In genomic region chr1:226407199-226407496, GRCh38 we compare ENCODE assay signal across 8 cellular contexts. TPM values are rescaled to one million over a fixed set of nuclear protein-coding genes. Genes with fewer than 3 reads are reported as not detected.
DNase-seq lines count a peak whose midpoint lies in the region; ATAC-seq, FAIRE-seq and TF ChIP-seq lines count a peak whose summit lies in the region.

No MANE protein-coding gene starts in this region.

- peaks cover 40% of the 10 kb centered on the region for H3K4me1 Mint-ChIP-seq in endodermal cell

- peak overlapping the region; percentile 92 for H3K27ac Mint-ChIP-seq in endodermal cell

- H3K9me3 ChIP-seq in DND-41 (ENCODE audit: insufficient read depth, low read length, severe bottlenecking) = no peaks in the 10 kb centered on the region
- H3K9me3 ChIP-seq in endodermal cell (ENCODE audit: control insufficient read depth, low read length) = no peaks in the 10 kb centered on the region
- no peaks in the 10 kb centered on the region for H3K9me3 ChIP-seq in pancreas

- peaks cover 54% of the 10 kb centered on the region for H3K79me2 ChIP-seq in DND-41 (ENCODE audit: insufficient read depth, low read length)

- peak overlapping the region; percentile 77 for H3K27ac ChIP-seq in DND-41 (ENCODE audit: low read length)
- H3K27ac ChIP-seq in endodermal cell (ENCODE audit: low read depth, low read length) = peak overlapping the region; percentile 87
- peak overlapping the region; percentile 54 to 84 (median 73) for H3K27ac ChIP-seq in pancreas

- no peak for FAIRE-seq in pancreas (lab: Jason Lieb, UNC)

- no peaks in the 10 kb centered on the region for H3K27me3 ChIP-seq in DND-41 (ENCODE audit: insufficient read depth, low read length, poor library complexity)
- no peaks in the 10 kb centered on the region for H3K27me3 ChIP-seq in endodermal cell (ENCODE audit: control insufficient read depth, insufficient read depth, low read length, poor library complexity, severe bottlenecking)
- H3K27me3 ChIP-seq in pancreas = no peaks in the 10 kb centered on the region

- H3K36me3 ChIP-seq in DND-41 (ENCODE audit: insufficient read depth, low read length) (peaks cover 21% of the 10 kb centered on the region), endodermal cell (ENCODE audit: control insufficient read depth, insufficient read depth, low read length) (peaks cover 7% of the 10 kb centered on the region), pancreas (no peaks in the 10 kb centered on the region)

- H2AFZ ChIP-seq in DND-41 (ENCODE audit: low read depth, low read length) = peak overlapping the region; percentile 84

- no peak for ATAC-seq in DND-41 (ENCODE audit: insufficient read depth, low read depth)
- peak in 3 of 4 donors; percentile 8 to 43 (median 29) for ATAC-seq in pancreas
- ATAC-seq in HG03045 (IDR thresholded peaks at IDR 0.05; ENCODE audit: unreplicated experiment) = no peak

- H3K4me3 ChIP-seq in DND-41 (ENCODE audit: low read depth in 1 of 2, low read length in 2 of 2) = peak overlapping the region; percentile 72 to 86
- H3K4me3 ChIP-seq in NB4 (ENCODE audit: low read depth, low read length) = peak overlapping the region; percentile 98
- peak overlapping the region; percentile 97 for H3K4me3 ChIP-seq in endodermal cell (ENCODE audit: low read length)
- H3K4me3 ChIP-seq in pancreas = peak overlapping the region; percentile 69 to 88 (median 84)

- no peak for DNase-seq in DND-41
- DNase-seq in NB4 (ENCODE audit: low read depth) = no peak
- no peak for DNase-seq in endodermal cell
- no peak for DNase-seq in pancreas
- no peak for DNase-seq in OCI-M1 (lab: John Stamatoyannopoulos, UW)
- no peak for DNase-seq in HuH-7 (ENCODE audit: low spot score)
- no peak for DNase-seq in mesenteric fat pad (ENCODE audit: low spot score)

- peak overlapping the region; percentile 92 for H3K4me3 Mint-ChIP-seq in endodermal cell

- no peak for TF ChIP-seq POLR2A in NB4 (IDR thresholded peaks at IDR 0.05; ENCODE audit: extremely low read depth, insufficient read length)

- peaks cover 37% of the 10 kb centered on the region for H3K4me1 ChIP-seq in DND-41 (ENCODE audit: insufficient read depth, low read length)
- peaks cover 4% of the 10 kb centered on the region for H3K4me1 ChIP-seq in endodermal cell (ENCODE audit: control insufficient read depth, insufficient read depth, low read length)
- peaks cover 28 to 39% (median 30%) of the 10 kb centered on the region in 3 donors for H3K4me1 ChIP-seq in pancreas

- peaks cover 45% of the 10 kb centered on the region for H4K20me1 ChIP-seq in DND-41 (ENCODE audit: insufficient read depth, low read length)

- peak overlapping the region; percentile 96 for H3K4me2 ChIP-seq in DND-41 (ENCODE audit: insufficient read depth, low read length)

- H3K9ac ChIP-seq in DND-41 (ENCODE audit: low read depth, low read length) (peak overlapping the region; percentile 61), endodermal cell (ENCODE audit: extremely low read depth, low read length, poor library complexity, severe bottlenecking) (peak overlapping the region; percentile 74)

- TF ChIP-seq CTCF in DND-41 (IDR thresholded peaks at IDR 0.05; ENCODE audit: borderline replicate concordance, extremely low read depth, low read length, poor library complexity, severe bottlenecking) (no peak), NB4 (IDR thresholded peaks at IDR 0.05; ENCODE audit: low read depth, low read length) (no peak), endodermal cell (conservative IDR thresholded peaks at IDR 0.05) (no peak), pancreas (IDR thresholded peaks at IDR 0.05) (no peak)

- no peaks in the 10 kb centered on the region for H3K9me3 Mint-ChIP-seq in endodermal cell

- H3K27me3 Mint-ChIP-seq in endodermal cell (ENCODE audit: insufficient read depth) = no peaks in the 10 kb centered on the region

- intact Hi-C loops in pancreas (cut with DNase I) = no loop called here

- WGBS in endodermal cell (ENCODE audit: insufficient coverage in 1 of 2, insufficient read length in 1 of 2), 2 experiments = 0% methylated on average over 1 to 3 of the region's 4 CpGs
- WGBS in pancreas, 2 donors = 0 to 4% methylated on average over 4 of the region's 4 CpGs

- H3K36me3 Mint-ChIP-seq in endodermal cell (ENCODE audit: low read depth) = peaks cover 4% of the 10 kb centered on the region

RNA-seq across cellular contexts. Expression of gene PARP1, which starts 0.7 kb away (rescaled TPM):
- total RNA-seq in endodermal cell (100 to 1,000 TPM; 170 to 173 TPM), pancreas (10 to 100 TPM; 40.7 to 69.4 (median 52.5) TPM), mesenteric fat pad (52.9 TPM)
- 196 TPM for polyA plus RNA-seq in endodermal cell (2013, experiment 1 of 2)
- polyA plus RNA-seq in endodermal cell (2013, experiment 2 of 2) = 182 TPM
- polyA plus RNA-seq in pancreas = 10 to 100 TPM; 16.8 to 23.8 TPM

Comparison
In these comparisons a context has a peak if more than half of its experiments do, and no peak if none do; other contexts are left out.
1. ATAC-seq: peak in pancreas (3 of 4); none in DND-41 (single experiment) and HG03045 (single experiment).
2. Peak in every context shown above with its lines, with median percentiles within 50 percentile points of each other: H3K27ac ChIP-seq and H3K4me3 ChIP-seq.